ENCODE assay signal across 16 cellular contexts in the genomic region with DNA sequence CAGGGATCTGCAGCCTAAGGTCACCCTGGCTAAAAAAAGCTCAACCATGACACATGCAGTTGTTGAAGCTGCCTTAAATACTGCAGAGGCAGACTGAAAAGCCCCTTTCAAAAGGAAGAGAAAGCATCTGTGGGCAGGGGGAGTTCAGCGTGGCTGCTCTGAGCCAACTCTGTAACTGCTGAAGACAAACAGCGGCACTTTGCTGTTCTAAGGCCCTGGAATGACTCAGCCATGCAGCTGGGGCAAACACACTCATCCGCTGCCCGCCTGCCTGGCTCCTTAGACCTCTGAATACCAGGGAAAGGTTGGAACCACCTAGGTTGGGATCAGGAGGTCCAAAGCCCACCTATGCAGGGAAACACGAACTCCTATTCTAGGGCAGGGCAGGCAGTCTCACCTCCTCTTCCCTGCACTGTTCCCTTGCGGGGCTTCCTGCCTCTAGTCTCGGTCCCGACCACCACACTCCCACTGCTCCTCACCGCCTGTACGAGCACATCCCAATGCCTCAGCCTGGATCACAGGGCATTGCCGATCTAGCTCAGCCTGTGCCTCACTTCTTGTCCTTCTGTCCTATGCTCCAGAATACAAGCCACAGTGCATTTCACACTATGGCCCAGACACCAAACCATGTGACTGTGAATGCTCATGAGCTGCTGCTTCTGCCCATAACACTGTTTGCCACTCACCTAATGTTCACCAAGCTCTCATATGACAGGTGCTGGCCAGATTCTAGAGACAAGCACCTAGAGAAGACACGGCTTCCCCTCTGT. TPM values are rescaled to one million over a fixed set of nuclear protein-coding genes. Genes with fewer than 3 reads are reported as not detected.
DNase-seq lines count a peak whose midpoint lies in the region; ATAC-seq and TF ChIP-seq lines count a peak whose summit lies in the region.
"Had no signal": no experiment of that assay in that cellular context is flagged by ENCODE, and none has a peak within 500 bp of the region (broad histone marks: within the 10 kb centered on the region; RNA-seq: fewer than 3 reads in every experiment).

No MANE protein-coding gene starts in this region.

- H3K4me3 ChIP-seq in GM12864 (ENCODE audit: low read depth, low read length) (no peak overlapping the region), heart left ventricle (no peak overlapping the region), neutrophil (ENCODE audit: low read depth in 1 of 2, low read length in 1 of 2) (no peak overlapping the region), SJCRH30 (no peak overlapping the region)

- H3K27ac ChIP-seq in heart left ventricle (peak overlapping the region in 10 of 12 donors; percentile 10 to 85 (median 46)), neutrophil (peak overlapping the region; percentile 85), SJCRH30 (no peak overlapping the region)

- H3K27me3 ChIP-seq in heart left ventricle (no peaks in the 10 kb centered on the region), neutrophil (no peaks in the 10 kb centered on the region), SJCRH30 (no peaks in the 10 kb centered on the region)

- H3K9me3 ChIP-seq in heart left ventricle (no peaks in the 10 kb centered on the region), neutrophil (no peaks in the 10 kb centered on the region), SJCRH30 (replicated peaks) (no peaks in the 10 kb centered on the region)

- H3K4me1 ChIP-seq in heart left ventricle (peaks cover 6 to 68% (median 46%) of the 10 kb centered on the region in 12 donors), neutrophil (ENCODE audit: control insufficient read depth in 1 of 2, insufficient read depth in 1 of 2, low read depth in 1 of 2, low read length in 1 of 2) (peaks cover 49% of the 10 kb centered on the region in 2 experiments), SJCRH30 (no peaks in the 10 kb centered on the region; the same call in 1 of the 2 replicates)

- peak; percentile 10 for DNase-seq in GM12864 (ENCODE audit: low read depth)
- DNase-seq in heart left ventricle, result peak in 3 of 5 donors; percentile 26 to 57 (median 26)
- no peak for DNase-seq in DMS79 treated with DMSO at 0.1 percent for 48 hours (lab: John Stamatoyannopoulos, UW)
- DNase-seq in SJCRH30, result no peak
- no peak for DNase-seq in NCI-H345 treated with DMSO at 0.1 percent for 48 hours (lab: John Stamatoyannopoulos, UW; ENCODE audit: unreplicated experiment)
- no peak for DNase-seq in NCI-H1694 treated with DMSO at 0.1 percent for 48 hours (lab: John Stamatoyannopoulos, UW)
- DNase-seq: activated CD4-positive, alpha-beta memory T cell treated with anti-CD3 and anti-CD28 coated beads for 36 hours; cortex of kidney; NCI-H526; stimulated activated naive CD8-positive, alpha-beta T cell treated with anti-CD3 and anti-CD28 coated beads, Interleukin-15, amount 100 ng/mL, for 72 hours had no signal

- ATAC-seq in HG02870 (IDR thresholded peaks at IDR 0.05; ENCODE audit: unreplicated experiment) (peak; percentile 47), heart left ventricle (peak in 2 of 4 donors; percentile 17 to 25)
- ATAC-seq: Panc1; stimulated activated naive CD8-positive, alpha-beta T cell treated with anti-CD3 and anti-CD28 coated beads, Interleukin-15, amount 100 ng/mL, for 72 hours had no signal

- TF ChIP-seq POLR2A in heart left ventricle (IDR thresholded peaks at IDR 0.05), result no peak

- WGBS in heart left ventricle, 4 donors, result 92 to 95% (median 93%) methylated on average over 9 to 12 of the region's 12 CpGs

- peaks cover 0 to 46% (median 16%) of the 10 kb centered on the region in 9 donors for H3K36me3 ChIP-seq in heart left ventricle
- H3K36me3 ChIP-seq in neutrophil, result peaks cover 54% of the 10 kb centered on the region
- no peaks in the 10 kb centered on the region for H3K36me3 ChIP-seq in SJCRH30

- intact Hi-C loops in heart left ventricle (cut with DNase I), result loop anchor here in 1 of 10 donors (5.0 kb wide), 1 partner anchor 56 kb away; a partner anchor contains a TSS

- no peak for TF ChIP-seq CTCF in GM12864 (IDR thresholded peaks at IDR 0.05; ENCODE audit: low read depth, low read length, missing control alignments)
- TF ChIP-seq CTCF in heart left ventricle (IDR thresholded peaks at IDR 0.05), result no peak
- TF ChIP-seq CTCF in neutrophil (IDR thresholded peaks at IDR 0.05), result no peak

RNA-seq across cellular contexts. Expression of a gene that starts 6.6 kb away (rescaled TPM):
- 100 to 1,000 TPM in 2 of 9 donors, 10 to 100 TPM in 7; 13.5 to 207 (median 32.4) TPM for total RNA-seq in heart left ventricle
- polyA plus RNA-seq in heart left ventricle, result 100 to 1,000 TPM in 1 of 2 donors, 10 to 100 TPM in 1; 31.0 to 183 TPM
- total RNA-seq in SJCRH30 (2014; rRNA removed; shearing (Covaris generic)), result 35.7 and 38.6 TPM in 2 replicates
- total RNA-seq: epithelial cell of proximal tubule had no signal

RNA-seq across cellular contexts. Expression of a gene that starts 10.9 kb away (rescaled TPM):
- total RNA-seq in heart left ventricle, result 10 to 100 TPM in 1 of 9 donors, 1 to 10 TPM in 8; 1.4 to 11.2 (median 4.3) TPM
- 1 to 10 TPM in 1 of 2 donors, under 1 TPM in 1; 0.76 to 4.1 TPM for polyA plus RNA-seq in heart left ventricle
- 0.71 TPM in 1 of 2 replicates, not detected in the other for total RNA-seq in SJCRH30 (2014; rRNA removed; shearing (Covaris generic))
- total RNA-seq: epithelial cell of proximal tubule had no signal

RNA-seq across cellular contexts. Expression of a gene that starts 46.8 kb away (rescaled TPM):
- total RNA-seq in heart left ventricle, result 1 to 10 TPM in 1 of 9 donors, under 1 TPM in 8; 0.13 to 1.6 (median 0.65) TPM
- polyA plus RNA-seq in heart left ventricle, result under 1 TPM; 0.19 to 0.76 TPM
- total RNA-seq in SJCRH30 (2014; rRNA removed; shearing (Covaris generic)), result 0.28 TPM in 1 of 2 replicates, not detected in the other
- total RNA-seq: activated CD4-positive, alpha-beta memory T cell treated with anti-CD3 and anti-CD28 coated beads for 36 hours; activated T-helper 1 cell treated with anti-CD3 and anti-CD28 coated beads, Interleukin-12 subunit alpha, Interleukin-12 subunit beta, Interleukin-2, Interleukin-4 antibody, amounts not matched to agents 30 ng/mL and 10 ng/mL and 1 ng/mL, durations not matched to agents 14 hours and 24 hours and 36 hours; epithelial cell of proximal tubule; M059J had no signal

RNA-seq across cellular contexts. Expression of a gene that starts 56.0 kb away (rescaled TPM):
- total RNA-seq in heart left ventricle, result 10 to 100 TPM in 4 of 9 donors, 1 to 10 TPM in 5; 4.4 to 17.1 (median 10.0) TPM
- polyA plus RNA-seq in heart left ventricle, result 1 to 10 TPM; 3.4 to 4.5 TPM
- 12.1 and 14.7 TPM in 2 replicates for total RNA-seq in SJCRH30 (2014; rRNA removed; shearing (Covaris generic))

Comparison
In these comparisons a context has a peak if more than half of its experiments do, and no peak if none do; other contexts are left out.
1. DNase-seq: peak in GM12864 (single experiment) and heart left ventricle (3 of 5); none in DMS79 treated with DMSO at 0.1 percent for 48 hours (single experiment), SJCRH30 (0 of 2), NCI-H345 treated with DMSO at 0.1 percent for 48 hours (single experiment) and NCI-H1694 treated with DMSO at 0.1 percent for 48 hours (single experiment).